Comparison of ENCODE assay signal across 18 cellular contexts in the genomic region with DNA sequence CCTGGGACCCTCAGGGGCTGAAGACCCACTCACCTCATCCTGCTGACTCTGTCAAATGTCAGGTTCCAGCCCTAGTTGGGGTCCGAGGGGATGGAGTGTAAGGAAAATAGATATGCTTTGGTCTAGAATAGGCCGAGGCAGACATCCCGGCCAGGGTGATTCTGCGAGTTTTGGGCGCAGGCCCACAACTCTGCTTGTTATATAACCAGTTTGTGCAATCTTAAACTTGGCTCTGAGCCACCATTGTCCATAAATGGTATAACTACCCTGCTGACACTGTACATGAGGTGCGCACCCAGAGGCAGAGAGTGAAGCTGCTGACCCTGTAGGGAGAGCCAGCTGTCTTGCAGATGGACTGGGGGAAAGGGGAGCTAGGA.
A peak's percentile ranks its signal among the peaks of the same experiment; 100 is the strongest.
DNase-seq lines count a peak whose midpoint lies in the region; ATAC-seq and TF ChIP-seq lines count a peak whose summit lies in the region.
"Had no signal": no experiment of that assay in that cellular context is flagged by ENCODE, and none has a peak within 500 bp of the region (broad histone marks: within the 10 kb centered on the region; RNA-seq: fewer than 3 reads in every experiment).

No MANE protein-coding gene starts in this region.

- peaks cover 12 to 53% (median 35%) of the 10 kb centered on the region in 6 donors for H3K9me3 Mint-ChIP-seq in immature natural killer cell
- H3K9me3 Mint-ChIP-seq: neural crest cell had no signal

- H3K36me3 Mint-ChIP-seq in immature natural killer cell: peaks cover 0 to 7% (median 4%) of the 10 kb centered on the region in 3 donors
- H3K36me3 Mint-ChIP-seq: activated CD4-positive, alpha-beta memory T cell treated with anti-CD3 and anti-CD28 coated beads for 36 hours had no signal

- no peaks in the 10 kb centered on the region for H3K27me3 Mint-ChIP-seq in immature natural killer cell (ENCODE audit: low read depth in 3 of 3)
- H3K27me3 Mint-ChIP-seq: activated CD4-positive, alpha-beta memory T cell treated with anti-CD3 and anti-CD28 coated beads for 36 hours; effector memory CD8-positive, alpha-beta T cell had no signal

- peak; percentile 6; the same call in 1 of the 2 replicates for TF ChIP-seq CTCF in LNCaP clone FGC (IDR thresholded peaks at IDR 0.05; ENCODE audit: control insufficient read depth, extremely low read depth, insufficient read depth)

- peak; percentile 45 for DNase-seq in COR-L47 (lab: John Stamatoyannopoulos, UW)
- peak; percentile 56 for DNase-seq in LNCaP clone FGC (ENCODE audit: low read depth)
- peak; percentile 82 for DNase-seq in RPMI8226
- DNase-seq in left lobe of liver (ENCODE audit: low spot score): no peak
- DNase-seq in immature natural killer cell: no peak
- DNase-seq in stimulated activated naive CD8-positive, alpha-beta T cell treated with anti-CD3 and anti-CD28 coated beads, Interleukin-15, Interleukin-2, amounts not matched to agents 100 U/mL and 50 U/mL, for 24 hours: no peak
- no peak for DNase-seq in SW480 (ENCODE audit: low spot score)
- DNase-seq: activated CD4-positive, alpha-beta memory T cell treated with anti-CD3 and anti-CD28 coated beads for 36 hours; C1 segment of cervical spinal cord; effector memory CD8-positive, alpha-beta T cell; GF-D8; HFFc6; kidney glomerular epithelial cell; NCI-H1417 treated with DMSO at 0.1 percent for 48 hours; small intestine; T-helper 9 cell had no signal

- no peak overlapping the region for H3K4me3 ChIP-seq in LNCaP clone FGC (ENCODE audit: low read depth, low read length)

- ATAC-seq in left lobe of liver (peak; percentile 24), GM21528 (IDR thresholded peaks at IDR 0.05; ENCODE audit: low FRiP score, unreplicated experiment) (no peak)
- no peak for ATAC-seq in stimulated activated naive CD8-positive, alpha-beta T cell treated with anti-CD3 and anti-CD28 coated beads, Interleukin-15, Interleukin-2, amounts not matched to agents 100 U/mL and 50 U/mL, for 24 hours
- ATAC-seq: effector memory CD8-positive, alpha-beta T cell had no signal

- no peak overlapping the region for H3K27ac Mint-ChIP-seq in immature natural killer cell
- H3K27ac Mint-ChIP-seq: activated CD4-positive, alpha-beta memory T cell treated with anti-CD3 and anti-CD28 coated beads for 36 hours; effector memory CD8-positive, alpha-beta T cell; HFFc6 had no signal

- no peaks in the 10 kb centered on the region for H3K4me1 Mint-ChIP-seq in immature natural killer cell
- H3K4me1 Mint-ChIP-seq: neural crest cell had no signal

- H3K4me3 Mint-ChIP-seq in immature natural killer cell: no peak overlapping the region
- H3K4me3 Mint-ChIP-seq: activated CD4-positive, alpha-beta memory T cell treated with anti-CD3 and anti-CD28 coated beads for 36 hours; effector memory CD8-positive, alpha-beta T cell; HFFc6; neural crest cell had no signal

Comparison
In these comparisons a context has a peak if more than half of its experiments do, and no peak if none do; other contexts are left out.
1. DNase-seq: peak in COR-L47 (single experiment), LNCaP clone FGC (single experiment) and RPMI8226 (single experiment); none in left lobe of liver (single experiment), immature natural killer cell (0 of 3), stimulated activated naive CD8-positive, alpha-beta T cell treated with anti-CD3 and anti-CD28 coated beads, Interleukin-15, Interleukin-2, amounts not matched to agents 100 U/mL and 50 U/mL, for 24 hours (single experiment) and SW480 (single experiment).